Comparison of ENCODE assay signal across 29 cellular contexts in genomic region chr17:46208997-46209396, GRCh38. TPM values are rescaled to one million over a fixed set of nuclear protein-coding genes. Genes with fewer than 3 reads are reported as not detected.
A peak's percentile ranks its signal among the peaks of the same experiment; 100 is the strongest.
DNase-seq lines count a peak whose midpoint lies in the region; ATAC-seq, FAIRE-seq and TF ChIP-seq lines count a peak whose summit lies in the region.
"Had no signal": no experiment of that assay in that cellular context is flagged by ENCODE, and none has a peak within 500 bp of the region (broad histone marks: within the 10 kb centered on the region; RNA-seq: fewer than 3 reads in every experiment).

No MANE protein-coding gene starts in this region.

- H3K4me2 ChIP-seq in K562 (ENCODE audit: insufficient read depth, low read length): no peak overlapping the region
- H3K4me2 ChIP-seq: A549, BLaER1 had no signal

- DNase-seq in H7 (peak; percentile 1), T-helper 17 cell (no peak), K562 (ENCODE audit: extremely low read depth in 1 of 4, low spot score in 3 of 4) (no peak), putamen (ENCODE audit: low spot score) (no peak), epidermal melanocyte (ENCODE audit: insufficient read length, low spot score) (no peak)
- no peak for DNase-seq in stimulated activated naive B cell treated with anti-CD40 and anti-IgM and Interleukin-4, amounts not matched to agents 10 μg/mL and 1 μg/mL and 100 μg/mL, for 72 hours
- DNase-seq: AML-193; C1 segment of cervical spinal cord; CD4-positive, alpha-beta memory T cell; CD4-positive, CD25-positive, alpha-beta regulatory T cell; CD8-positive, alpha-beta memory T cell; COR-L47; DMS 273 treated with DMSO at 0.1 percent for 48 hours; DMS153; DMS53; DMS79; DND-41; EL; GDM1 had no signal

- ATAC-seq in T-helper 17 cell (no peak), K562 (no peak), GM19035 (IDR thresholded peaks at IDR 0.05; ENCODE audit: unreplicated experiment) (no peak)
- no peak for ATAC-seq in stimulated activated naive B cell treated with anti-CD40 and anti-IgM and Interleukin-4, amounts not matched to agents 10 μg/mL and 1 μg/mL and 100 μg/mL, for 72 hours (replicated peaks)
- ATAC-seq: A549, GM12878 had no signal

- no TSS peak for BruUV-seq in K562 (replicated peaks; lab: Mats Ljungman, UMichigan)

- WGBS in K562 (ENCODE audit: insufficient coverage, low coverage, missing lambda C conversion rate): 86% methylated on average over 8 of the region's 8 CpGs

- H3K27me3 Mint-ChIP-seq in T-helper 17 cell: no peaks in the 10 kb centered on the region
- H3K27me3 Mint-ChIP-seq in stimulated activated naive B cell treated with anti-CD40 and anti-IgM and Interleukin-4, amounts not matched to agents 10 μg/mL and 1 μg/mL and 100 μg/mL, for 72 hours: no peaks in the 10 kb centered on the region
- H3K27me3 Mint-ChIP-seq: B cell; CD4-positive, alpha-beta memory T cell; CD4-positive, CD25-positive, alpha-beta regulatory T cell; CD8-positive, alpha-beta memory T cell had no signal

- H3K36me3 Mint-ChIP-seq in T-helper 17 cell (ENCODE audit: low read depth): peaks cover 2% of the 10 kb centered on the region
- peaks cover 11 to 30% of the 10 kb centered on the region in 2 donors for H3K36me3 Mint-ChIP-seq in stimulated activated naive B cell treated with anti-CD40 and anti-IgM and Interleukin-4, amounts not matched to agents 10 μg/mL and 1 μg/mL and 100 μg/mL, for 72 hours
- H3K36me3 Mint-ChIP-seq: CD4-positive, CD25-positive, alpha-beta regulatory T cell had no signal

- TF ChIP-seq EP300 in K562 (IDR thresholded peaks at IDR 0.05; ENCODE audit: low read length): no peak

- H3K27ac Mint-ChIP-seq in T-helper 17 cell: peak overlapping the region; percentile 60
- peak overlapping the region; percentile 42 for H3K27ac Mint-ChIP-seq in stimulated activated naive B cell treated with anti-CD40 and anti-IgM and Interleukin-4, amounts not matched to agents 10 μg/mL and 1 μg/mL and 100 μg/mL, for 72 hours
- H3K27ac Mint-ChIP-seq: B cell, CD14-positive monocyte had no signal

- no peak for FAIRE-seq in K562 (lab: Jason Lieb, UNC)
- FAIRE-seq: A549, GM12878, GM12892, GM18507, GM19239 had no signal

- H2AFZ ChIP-seq in K562 (ENCODE audit: low read depth, low read length): no peak overlapping the region

- H3K27me3 ChIP-seq in H7 (ENCODE audit: control insufficient read depth, insufficient read depth, low read length) (no peaks in the 10 kb centered on the region), K562 (ENCODE audit: control insufficient read depth in 2 of 2, insufficient read depth in 2 of 2, low read length in 2 of 2) (no peaks in the 10 kb centered on the region)
- H3K27me3 ChIP-seq: BLaER1 had no signal

- H3K9me3 ChIP-seq in T-helper 17 cell (ENCODE audit: control insufficient read depth, low read length, poor library complexity, severe bottlenecking) (no peaks in the 10 kb centered on the region), K562 (replicated peaks; ENCODE audit: control insufficient read depth, insufficient read depth, low read depth, low read length) (no peaks in the 10 kb centered on the region)

- TF ChIP-seq POLR2A in K562 (conservative IDR thresholded peaks at IDR 0.05): no peak

- no peaks in the 10 kb centered on the region for H4K20me1 ChIP-seq in K562 (replicated peaks; ENCODE audit: control insufficient read depth, insufficient read depth, low read length)

- POLR2A ChIA-PET in K562 (lab: Yijun Ruan, JAX): interaction anchor here (0.8 to 2.4 kb wide), 2 partner anchors 10 kb away, joined by 3 to 12 read pairs; no protein-coding TSS in a partner anchor

- H3K4me1 Mint-ChIP-seq in T-helper 17 cell: peaks cover 22% of the 10 kb centered on the region
- peaks cover 6 to 11% of the 10 kb centered on the region in 2 donors for H3K4me1 Mint-ChIP-seq in stimulated activated naive B cell treated with anti-CD40 and anti-IgM and Interleukin-4, amounts not matched to agents 10 μg/mL and 1 μg/mL and 100 μg/mL, for 72 hours

- H3K9me3 Mint-ChIP-seq in stimulated activated naive B cell treated with anti-CD40 and anti-IgM and Interleukin-4, amounts not matched to agents 10 μg/mL and 1 μg/mL and 100 μg/mL, for 72 hours: no peaks in the 10 kb centered on the region
- H3K9me3 Mint-ChIP-seq: CD4-positive, CD25-positive, alpha-beta regulatory T cell; CD8-positive, alpha-beta memory T cell had no signal

- no peaks in the 10 kb centered on the region for H3K9me1 ChIP-seq in K562 (ENCODE audit: control insufficient read depth, insufficient read depth, low read length)

- in situ Hi-C loops in K562 (cut with MboI): no loop called here

- H3K4me3 ChIP-seq in H7 (ENCODE audit: insufficient read depth, low read depth, low read length): no peak overlapping the region
- H3K4me3 ChIP-seq in K562: no peak overlapping the region
- H3K4me3 ChIP-seq: A549, BLaER1, GM12878 had no signal

- H3K9ac ChIP-seq in K562 (ENCODE audit: insufficient read depth in 1 of 2, low read depth in 2 of 2, low read length in 2 of 2): no peak overlapping the region
- H3K9ac ChIP-seq: BLaER1 had no signal

- CTCF ChIA-PET in K562 (lab: Yijun Ruan, JAX; ENCODE audit: low intra/inter-chr PET ratio): interaction anchor here (0.6 kb wide), 1 partner anchor 208 kb away, joined by 4 read pairs; no protein-coding TSS in a partner anchor

- H3K4me3 Mint-ChIP-seq in T-helper 17 cell: no peak overlapping the region
- no peak overlapping the region for H3K4me3 Mint-ChIP-seq in stimulated activated naive B cell treated with anti-CD40 and anti-IgM and Interleukin-4, amounts not matched to agents 10 μg/mL and 1 μg/mL and 100 μg/mL, for 72 hours
- H3K4me3 Mint-ChIP-seq: B cell; CD14-positive monocyte; CD4-positive, CD25-positive, alpha-beta regulatory T cell; CD8-positive, alpha-beta memory T cell had no signal

- H3K4me1 ChIP-seq in K562 (replicated peaks in 1 of 2; ENCODE audit: control insufficient read depth in 2 of 2, insufficient read depth in 2 of 2, low read length in 2 of 2): peaks cover 0 to 4% of the 10 kb centered on the region in 2 experiments; a peak in 1 of 5 replicates
- H3K4me1 ChIP-seq: A549, BLaER1 had no signal

- intact Hi-C loops in K562 (cut with micrococcal nuclease): no loop called here

- H3K27ac ChIP-seq in K562 (ENCODE audit: extremely low read depth, low read depth, low read length): no peak overlapping the region
- H3K27ac ChIP-seq: 22Rv1, A549, BLaER1 had no signal

- TF ChIP-seq RAD21 in K562 (CRISPR knock-in tag; conservative IDR thresholded peaks at IDR 0.05 in 1 of 2, IDR thresholded peaks at IDR 0.05 in 1 of 2): no peak

- TF ChIP-seq CTCF in K562 (IDR thresholded peaks at IDR 0.05 in 2 of 3, conservative IDR thresholded peaks at IDR 0.05 in 1 of 3; ENCODE audit: insufficient read depth in 2 of 3, low read depth in 1 of 3, low read length in 3 of 3): no peak

- H3K79me2 ChIP-seq in K562 (ENCODE audit: control insufficient read depth, insufficient read depth, low read length): peaks cover 31% of the 10 kb centered on the region

- H3K36me3 ChIP-seq in H7 (replicated peaks; ENCODE audit: control insufficient read depth, insufficient read depth, low read length) (peaks cover 2% of the 10 kb centered on the region), K562 (ENCODE audit: control insufficient read depth, insufficient read depth, low read length) (peaks cover 10% of the 10 kb centered on the region; the same call in 2 of the 3 replicates)

TF ChIP-seq in K562, 482 proteins besides CTCF, POLR2A, EP300 and RAD21 (continues in another document):
- TF ChIP-seq ZNF212 (CRISPR knock-in tag; IDR thresholded peaks at IDR 0.05) (no peak), IRF2 (CRISPR knock-in tag; IDR thresholded peaks at IDR 0.05) (no peak), ZNF76 (CRISPR knock-in tag; IDR thresholded peaks at IDR 0.05; ENCODE audit: borderline replicate concordance) (no peak), NFE2L1 (tag; IDR thresholded peaks at IDR 0.05; ENCODE audit: borderline replicate concordance, low read depth) (0 out of 2 replicates have a peak, but pooled peaks have one; percentile 17), ZBTB43 (CRISPR knock-in tag; IDR thresholded peaks at IDR 0.05) (no peak), HLTF (IDR thresholded peaks at IDR 0.05) (no peak), NR1H2 (CRISPR knock-in tag; IDR thresholded peaks at IDR 0.05) (no peak), NCOR1 (IDR thresholded peaks at IDR 0.05) (no peak)

RNA-seq across cellular contexts. Expression of gene KANSL1, which starts 15.8 kb away (rescaled TPM):
- total RNA-seq in H7 (2014; rRNA removed; shearing (Covaris generic)): 35.2 and 41.4 TPM in 2 replicates
- total RNA-seq in T-helper 17 cell (100 to 1,000 TPM; 142 to 187 TPM), K562 (2014; rRNA removed) (30.5 and 34.6 TPM in 2 replicates), K562 (2014; rRNA removed; fragmentation: Illumina TruSeq; extraction: Trizol) (44.4 and 53.2 TPM in 2 replicates), K562 (2015; rRNA removed; fragmentation: Illumina TruSeq; extraction: Trizol) (43.8 and 44.0 TPM in 2 replicates), K562 (2021) (49.3 and 55.4 TPM in 2 replicates)
- total RNA-seq in K562 (2011; cell fraction: chromatin; rRNA removed; ENCODE audit: low replicate concordance): 361 and 617 TPM in 2 replicates
- total RNA-seq in K562 (2011; cell fraction: nucleolus; rRNA removed): 177 and 226 TPM in 2 replicates
- 302 and 371 TPM in 2 replicates for total RNA-seq in K562 (2011; cell fraction: nucleoplasm; rRNA removed)
- polyA plus RNA-seq in K562 (2011; rRNA removed) (22.4 and 25.8 TPM in 2 replicates), K562 (2014; fragmentation: Illumina TruSeq; extraction: Trizol) (22.9 and 25.5 TPM in 2 replicates), K562 (2014; fragmentation: Nextera tagmentation; extraction: Ambion mirVana) (1 to 10 TPM; 3.6 to 6.9 TPM), K562 (2014; rRNA removed) (22.0 and 31.8 TPM in 2 replicates)
- polyA plus RNA-seq in K562 (2011; cell fraction: cytosol; rRNA removed): 10.5 and 22.5 TPM in 2 replicates
- polyA plus RNA-seq in K562 (2011; cell fraction: nucleus; rRNA removed): 79.8 and 89.1 TPM in 2 replicates
- 17.0 and 24.8 TPM in 2 replicates for polyA plus RNA-seq in K562 (2012)
- polyA minus RNA-seq in K562 (2011; rRNA and poly(A)+ RNA removed): 144 and 185 TPM in 2 replicates
- polyA minus RNA-seq in K562 (2011; cell fraction: cytosol; rRNA and poly(A)+ RNA removed): 47.2 and 57.3 TPM in 2 replicates
- 115 and 196 TPM in 2 replicates for polyA minus RNA-seq in K562 (2011; cell fraction: nucleus; rRNA and poly(A)+ RNA removed)
